In genomic region chr5:65126670-65127069, GRCh38 we compare ENCODE assay signal across 18 cellular contexts.
DNase-seq lines count a peak whose midpoint lies in the region; ATAC-seq and TF ChIP-seq lines count a peak whose summit lies in the region.
"Had no signal": no experiment of that assay in that cellular context is flagged by ENCODE, and none has a peak within 500 bp of the region (broad histone marks: within the 10 kb centered on the region; RNA-seq: fewer than 3 reads in every experiment).

No MANE protein-coding gene starts in this region.

- peaks cover 44% of the 10 kb centered on the region for H3K4me1 Mint-ChIP-seq in HFFc6 (ENCODE audit: low read depth)
- H3K4me1 Mint-ChIP-seq in activated T-helper 17 cell treated with anti-CD3 and anti-CD28 coated beads, Interleukin-2, amount 50 U/mL, for 72 hours = no peaks in the 10 kb centered on the region
- H3K4me1 Mint-ChIP-seq: activated naive CD4-positive, alpha-beta T cell treated with anti-CD3 and anti-CD28 coated beads, Interleukin-2, amount 50 U/mL, for 24 hours had no signal

- TF ChIP-seq POLR2A in spleen (IDR thresholded peaks at IDR 0.05) = no peak

- no peaks in the 10 kb centered on the region for H3K9me3 Mint-ChIP-seq in HFFc6
- no peaks in the 10 kb centered on the region for H3K9me3 Mint-ChIP-seq in activated T-helper 17 cell treated with anti-CD3 and anti-CD28 coated beads, Interleukin-2, amount 50 U/mL, for 72 hours
- H3K9me3 Mint-ChIP-seq: activated naive CD4-positive, alpha-beta T cell treated with anti-CD3 and anti-CD28 coated beads, Interleukin-2, amount 50 U/mL, for 24 hours; activated T-cell treated with anti-CD3 and anti-CD28 coated beads, Interleukin-2, amount 50 U/mL, for 24 hours; mesothelial cell of epicardium had no signal

- intact Hi-C loops in spleen (cut with DNase I; ENCODE audit: low total_unique reads) = no loop called here

- no peak for ATAC-seq in activated T-helper 17 cell treated with anti-CD3 and anti-CD28 coated beads, Interleukin-2, amount 50 U/mL, for 72 hours (replicated peaks)
- no peak for ATAC-seq in GM21423 (IDR thresholded peaks at IDR 0.05; ENCODE audit: unreplicated experiment)

- TF ChIP-seq CTCF in HFFc6 (IDR thresholded peaks at IDR 0.05) (no peak), spleen (IDR thresholded peaks at IDR 0.05 in 8 of 11, conservative IDR thresholded peaks at IDR 0.05 in 3 of 11) (no peak)

- H3K36me3 ChIP-seq in ACC112 (ENCODE audit: insufficient read depth, low read length) (no peaks in the 10 kb centered on the region), spleen (no peaks in the 10 kb centered on the region)
- H3K36me3 ChIP-seq: breast epithelium had no signal

- 0 out of 2 replicates have a peak overlapping the region, but pooled peaks have one; percentile 4 for H3K27ac ChIP-seq in ACC112 (ENCODE audit: low read depth, low read length)
- peak overlapping the region; percentile 13 for H3K27ac ChIP-seq in cingulate gyrus (ENCODE audit: low read depth, low read length)
- no peak overlapping the region for H3K27ac ChIP-seq in spleen

- peak overlapping the region; percentile 35; the same call in 1 of the 2 replicates for H3K4me3 ChIP-seq in ACC112 (ENCODE audit: low read depth, low read length)
- H3K4me3 ChIP-seq in spleen = no peak overlapping the region
- H3K4me3 ChIP-seq: breast epithelium had no signal

- H3K27me3 ChIP-seq in ACC112 (ENCODE audit: insufficient read depth, low read length) = no peaks in the 10 kb centered on the region
- H3K27me3 ChIP-seq in spleen (replicated peaks in 1 of 7) = no peaks in the 10 kb centered on the region
- H3K27me3 ChIP-seq: breast epithelium had no signal

- H3K4me3 Mint-ChIP-seq in HFFc6 = peak overlapping the region; percentile 53; the same call in 1 of the 2 replicates
- H3K4me3 Mint-ChIP-seq in activated T-helper 17 cell treated with anti-CD3 and anti-CD28 coated beads, Interleukin-2, amount 50 U/mL, for 72 hours = no peak overlapping the region
- H3K4me3 Mint-ChIP-seq: activated naive CD4-positive, alpha-beta T cell treated with anti-CD3 and anti-CD28 coated beads, Interleukin-2, amount 50 U/mL, for 24 hours; activated T-cell treated with anti-CD3 and anti-CD28 coated beads, Interleukin-2, amount 50 U/mL, for 24 hours; mesothelial cell of epicardium had no signal

- peaks cover 7% of the 10 kb centered on the region; the same call in 1 of the 2 replicates for H3K36me3 Mint-ChIP-seq in HFFc6 (ENCODE audit: low read depth)
- no peaks in the 10 kb centered on the region for H3K36me3 Mint-ChIP-seq in activated T-helper 17 cell treated with anti-CD3 and anti-CD28 coated beads, Interleukin-2, amount 50 U/mL, for 72 hours (ENCODE audit: low read depth)
- H3K36me3 Mint-ChIP-seq: activated naive CD4-positive, alpha-beta T cell treated with anti-CD3 and anti-CD28 coated beads, Interleukin-2, amount 50 U/mL, for 24 hours; mesothelial cell of epicardium had no signal

- H3K27me3 Mint-ChIP-seq in HFFc6 (ENCODE audit: insufficient read depth) = no peaks in the 10 kb centered on the region; the same call in 1 of the 2 replicates
- no peaks in the 10 kb centered on the region for H3K27me3 Mint-ChIP-seq in activated T-helper 17 cell treated with anti-CD3 and anti-CD28 coated beads, Interleukin-2, amount 50 U/mL, for 72 hours
- H3K27me3 Mint-ChIP-seq: activated naive CD4-positive, alpha-beta T cell treated with anti-CD3 and anti-CD28 coated beads, Interleukin-2, amount 50 U/mL, for 24 hours; activated T-cell treated with anti-CD3 and anti-CD28 coated beads, Interleukin-2, amount 50 U/mL, for 24 hours had no signal

- H3K79me2 ChIP-seq in ACC112 (ENCODE audit: control insufficient read depth, insufficient read depth, low read length, unreplicated experiment) = no peaks in the 10 kb centered on the region

- H3K4me1 ChIP-seq in ACC112 (ENCODE audit: control insufficient read depth, insufficient read depth, low read length, unreplicated experiment) = peaks cover 10% of the 10 kb centered on the region
- H3K4me1 ChIP-seq in spleen = no peaks in the 10 kb centered on the region
- H3K4me1 ChIP-seq: breast epithelium had no signal

- WGBS in spleen, 5 donors = 82 to 92% (median 89%) methylated on average over 6 of the region's 6 CpGs

- no peaks in the 10 kb centered on the region for H3K9me3 ChIP-seq in spleen
- H3K9me3 ChIP-seq: breast epithelium had no signal

- peak overlapping the region; percentile 82 for H3K27ac Mint-ChIP-seq in HFFc6
- H3K27ac Mint-ChIP-seq in activated T-helper 17 cell treated with anti-CD3 and anti-CD28 coated beads, Interleukin-2, amount 50 U/mL, for 72 hours = no peak overlapping the region
- H3K27ac Mint-ChIP-seq: activated naive CD4-positive, alpha-beta T cell treated with anti-CD3 and anti-CD28 coated beads, Interleukin-2, amount 50 U/mL, for 24 hours; activated T-cell treated with anti-CD3 and anti-CD28 coated beads, Interleukin-2, amount 50 U/mL, for 24 hours; mesothelial cell of epicardium had no signal

- DNase-seq in HFFc6 (no peak), myocyte (ENCODE audit: low read depth) (peak; percentile 35), spleen (no peak), GOT3 (lab: John Stamatoyannopoulos, UW) (no peak)
- DNase-seq: activated CD4-positive, alpha-beta T cell treated with anti-CD3 and anti-CD28 coated beads, Interleukin-2, amount 50 U/mL, for 48 hours; activated T-cell treated with anti-CD3 and anti-CD28 coated beads, Interleukin-2, amount 50 U/mL, for 24 hours; kidney; MM.1S; NCI-H1930; NCI-H524 treated with DMSO at 0.1 percent for 48 hours; stimulated activated CD4-positive, alpha-beta T cell treated with anti-CD3 and anti-CD28 coated beads, Interleukin-4, amount 100 ng/mL, for 24 hours had no signal

- H2AFZ ChIP-seq in ACC112 (ENCODE audit: low read length, unreplicated experiment) = peak overlapping the region; percentile 35

Comparison
In these comparisons a context has a peak if more than half of its experiments do, and no peak if none do; other contexts are left out.
1. H3K27ac ChIP-seq: peak in ACC112 (single experiment) and cingulate gyrus (single experiment); none in spleen (0 of 8).